24 cellular contexts compared by ENCODE assay signal in genomic region chrX:57251965-57252364, GRCh38.
"Had no signal": no experiment of that assay in that cellular context is flagged by ENCODE, and none has a peak within 500 bp of the region (broad histone marks: within the 10 kb centered on the region; RNA-seq: fewer than 3 reads in every experiment).

No MANE protein-coding gene starts in this region.

- H3K27ac ChIP-seq: stomach, suprapubic skin, testis, thoracic aorta, thyroid gland, tibial artery, tibial nerve, transverse colon, upper lobe of left lung, upper lobe of right lung, uterus, vagina had no signal

- H3K9me3 ChIP-seq: suprapubic skin, testis, thyroid gland, transverse colon, upper lobe of right lung, uterus had no signal

- H3K4me1 ChIP-seq: stomach, suprapubic skin, testis, thyroid gland, tibial artery, tibial nerve, transverse colon, upper lobe of left lung, upper lobe of right lung, uterus, vagina had no signal

- H3K36me3 ChIP-seq: stomach, suprapubic skin, thoracic aorta, thyroid gland, tibial artery, tibial nerve, transverse colon, upper lobe of left lung, upper lobe of right lung, uterus, vagina had no signal

- H3K4me3 ChIP-seq: stomach, suprapubic skin, testis, thoracic aorta, thyroid gland, tibial artery, tibial nerve, transverse colon, upper lobe of left lung, upper lobe of right lung, uterus, vagina had no signal

- DNase-seq: stimulated activated CD4-positive, alpha-beta T cell treated with anti-CD3 and anti-CD28 coated beads, Interleukin-2, amount 100 ng/mL, for 48 hours; stimulated activated CD4-positive, alpha-beta T cell treated with anti-CD3 and anti-CD28 coated beads, Interleukin-4, amount 100 ng/mL, for 1 hour; stimulated activated CD4-positive, alpha-beta T cell treated with anti-CD3 and anti-CD28 coated beads, Interleukin-4, amount 100 ng/mL, for 24 hours; stimulated activated CD4-positive, alpha-beta T cell treated with anti-CD3 and anti-CD28 coated beads, Interleukin-4, amount 100 ng/mL, for 4 hours; stimulated activated CD8-positive, alpha-beta memory T cell treated with anti-CD3 and anti-CD28 coated beads, Interleukin-4, amount 100 ng/mL, for 48 hours; stimulated activated naive B cell treated with anti-CD40 and anti-IgM and Interleukin-4, amounts not matched to agents 10 μg/mL and 1 μg/mL and 100 μg/mL, for 72 hours; stimulated activated naive CD4-positive, alpha-beta T cell; stimulated activated naive CD4-positive, alpha-beta T cell treated with Interleukin-2 at 50 U/mL for 16 hours; stimulated activated naive CD8-positive, alpha-beta T cell treated with anti-CD3 and anti-CD28 coated beads, Interleukin-15, amount 100 ng/mL, for 72 hours; stimulated activated naive CD8-positive, alpha-beta T cell treated with anti-CD3 and anti-CD28 coated beads, Interleukin-15, Interleukin-2, amounts not matched to agents 100 U/mL and 50 U/mL, for 24 hours; stomach; substantia nigra; testis; thyroid gland; tibial artery; transverse colon; trophoblast cell; upper lobe of left lung; upper lobe of right lung; uterus had no signal

- H3K27me3 ChIP-seq: stomach, suprapubic skin, testis, thyroid gland, tibial artery, tibial nerve, transverse colon, upper lobe of left lung, upper lobe of right lung, vagina had no signal
